Comparison of ENCODE assay signal across 8 cellular contexts in genomic region chr5:95731571-95732554, GRCh38. TPM values are rescaled to one million over a fixed set of nuclear protein-coding genes. Genes with fewer than 3 reads are reported as not detected.
DNase-seq lines count a peak whose midpoint lies in the region; ATAC-seq, FAIRE-seq and TF ChIP-seq lines count a peak whose summit lies in the region.

No MANE protein-coding gene starts in this region.

- H3K27me3 Mint-ChIP-seq in CD8-positive, alpha-beta T cell (ENCODE audit: low read depth) = peaks cover 43% of the 10 kb centered on the region

- H3K4me1 ChIP-seq in CD8-positive, alpha-beta T cell (ENCODE audit: insufficient read depth, low read length) = peaks cover 10% of the 10 kb centered on the region

- peak overlapping the region; percentile 79 for H3K4me3 Mint-ChIP-seq in CD8-positive, alpha-beta T cell

- intact Hi-C loops in CD8-positive, alpha-beta T cell (cut with DNase I, micrococcal nuclease) = no loop called here

- H3K9me3 Mint-ChIP-seq in CD8-positive, alpha-beta T cell = no peaks in the 10 kb centered on the region

- no peaks in the 10 kb centered on the region for H3K9me3 ChIP-seq in CD8-positive, alpha-beta T cell (ENCODE audit: low read length)

- H3K27ac ChIP-seq in CD8-positive, alpha-beta T cell (ENCODE audit: low read depth, low read length) = no peak overlapping the region

- CTCF ChIA-PET in CD8-positive, alpha-beta T cell (lab: Charles Lee) = interaction anchor here (0.9 to 1.4 kb wide), 2 partner anchors 9 to 10 kb away, joined by 3 read pairs; no protein-coding TSS in a partner anchor

- peak overlapping the region; percentile 51 for H3K4me3 ChIP-seq in CD8-positive, alpha-beta T cell (ENCODE audit: low read depth, low read length)
- peak overlapping the region; percentile 92 for H3K4me3 ChIP-seq in bronchial epithelial cell (ENCODE audit: low read depth, low read length)

- peak in 5 of 7 experiments; percentile 4 to 55 (median 33) for DNase-seq in CD8-positive, alpha-beta T cell
- DNase-seq in SW480 (ENCODE audit: low spot score) (peak; percentile 70), bronchial epithelial cell (ENCODE audit: low read depth) (peak; percentile 18), kidney glomerular epithelial cell (lab: John Stamatoyannopoulos, UW) (peak; percentile 40)
- peak; percentile 45 for DNase-seq in stimulated activated CD4-positive, alpha-beta T cell treated with anti-CD3 and anti-CD28 coated beads, Interleukin-4, amount 100 ng/mL, for 1 hour
- no peak for DNase-seq in NK-92 treated with Interleukin-12 subunit alpha and Interleukin-12 subunit beta, amount 100 ng/mL, for 24 hours (lab: John Stamatoyannopoulos, UW)

- POLR2A ChIA-PET in CD8-positive, alpha-beta T cell (lab: Charles Lee) = interaction anchor here (0.6 to 1.3 kb wide), 2 partner anchors 12 to 20 kb away, joined by 3 read pairs; no protein-coding TSS in a partner anchor

- H3K36me3 Mint-ChIP-seq in CD8-positive, alpha-beta T cell = no peaks in the 10 kb centered on the region

- no peak for FAIRE-seq in bronchial epithelial cell (lab: Jason Lieb, UNC)

- H3K4me1 Mint-ChIP-seq in CD8-positive, alpha-beta T cell (ENCODE audit: low read depth) = peaks cover 15% of the 10 kb centered on the region

- no peaks in the 10 kb centered on the region for H3K36me3 ChIP-seq in CD8-positive, alpha-beta T cell (ENCODE audit: insufficient read depth, low read length)
- no peaks in the 10 kb centered on the region for H3K36me3 ChIP-seq in bronchial epithelial cell (ENCODE audit: control insufficient read depth, insufficient read depth, low read length)

- no peak overlapping the region for H3K27ac Mint-ChIP-seq in CD8-positive, alpha-beta T cell

- no peak for ATAC-seq in CD8-positive, alpha-beta T cell
- ATAC-seq in GM19395 (IDR thresholded peaks at IDR 0.05; ENCODE audit: unreplicated experiment) = peak; percentile 35
- peak; percentile 5 for ATAC-seq in HG03565 (IDR thresholded peaks at IDR 0.05; ENCODE audit: unreplicated experiment)

- TF ChIP-seq CTCF in CD8-positive, alpha-beta T cell (IDR thresholded peaks at IDR 0.05) = no peak
- TF ChIP-seq CTCF in bronchial epithelial cell (IDR thresholded peaks at IDR 0.05; ENCODE audit: insufficient read depth, low read length, severe bottlenecking) = no peak

- H3K27me3 ChIP-seq in CD8-positive, alpha-beta T cell (ENCODE audit: insufficient read depth, low read length) = peaks cover 12% of the 10 kb centered on the region
- H3K27me3 ChIP-seq in bronchial epithelial cell (ENCODE audit: control insufficient read depth, insufficient read depth, low read length) = no peaks in the 10 kb centered on the region

RNA-seq across cellular contexts. Expression of gene RHOBTB3, which starts 0.7 kb away (rescaled TPM):
- total RNA-seq in CD8-positive, alpha-beta T cell = under 1 TPM; 0.17 to 0.46 TPM
- 9.6 and 21.6 TPM in 2 replicates for total RNA-seq in bronchial epithelial cell

RNA-seq across cellular contexts. Expression of gene SPATA9, which starts 49.1 kb away (rescaled TPM):
- not detected for total RNA-seq in CD8-positive, alpha-beta T cell
- total RNA-seq in bronchial epithelial cell = not detected in 2 replicates
